16 cellular contexts compared by ENCODE assay signal in genomic region chr6:98828991-98829411, GRCh38.
DNase-seq lines count a peak whose midpoint lies in the region; ATAC-seq and TF ChIP-seq lines count a peak whose summit lies in the region.
"Had no signal": no experiment of that assay in that cellular context is flagged by ENCODE, and none has a peak within 500 bp of the region (broad histone marks: within the 10 kb centered on the region; RNA-seq: fewer than 3 reads in every experiment).

No MANE protein-coding gene starts in this region.

- H3K9me3 ChIP-seq in iPS-20b (ENCODE audit: insufficient read depth, low read depth, low read length) (peaks cover 5% of the 10 kb centered on the region; the same call in 1 of the 2 replicates), WERI-Rb-1 (ENCODE audit: severe bottlenecking) (no peaks in the 10 kb centered on the region)
- H3K9me3 ChIP-seq: right atrium auricular region, SK-N-SH had no signal

- H3K27ac ChIP-seq in iPS-20b (ENCODE audit: low read length) (no peak overlapping the region), WERI-Rb-1 (no peak overlapping the region)
- H3K27ac ChIP-seq: right atrium auricular region had no signal

- H3K9ac ChIP-seq in iPS-20b (ENCODE audit: low read depth, low read length): no peak overlapping the region
- H3K9ac ChIP-seq: SK-N-SH had no signal

- H3K27me3 ChIP-seq in iPS-20b (ENCODE audit: insufficient read depth, low read length) (peaks cover 100% of the 10 kb centered on the region), WERI-Rb-1 (ENCODE audit: insufficient read depth, low read depth, severe bottlenecking) (peaks cover 96% of the 10 kb centered on the region)

- peaks cover 16% of the 10 kb centered on the region for H3K4me1 ChIP-seq in iPS-20b (ENCODE audit: insufficient read depth, low read length)

- ATAC-seq in HG03097 (IDR thresholded peaks at IDR 0.05; ENCODE audit: low FRiP score, unreplicated experiment) (no peak), HG02610 (IDR thresholded peaks at IDR 0.05; ENCODE audit: unreplicated experiment) (no peak)
- ATAC-seq: stimulated activated memory B cell treated with anti-CD40 and anti-IgM and Interleukin-4, amounts not matched to agents 10 μg/mL and 1 μg/mL and 100 μg/mL, for 72 hours had no signal

- DNase-seq in DMS53 treated with DMSO at 0.1 percent for 48 hours (lab: John Stamatoyannopoulos, UW; ENCODE audit: unreplicated experiment) (peak; percentile 67), NCI-H187 (lab: John Stamatoyannopoulos, UW) (peak; percentile 72 to 86), SHP77 treated with DMSO at 0.1 percent for 48 hours (lab: John Stamatoyannopoulos, UW) (peak; percentile 83), middle frontal gyrus (ENCODE audit: extremely low spot score, low spot score) (no peak), WERI-Rb-1 (no peak)
- DNase-seq: amniotic stem cell; dermis blood vessel endothelial cell; DMS79; kidney; SK-N-SH; stimulated activated CD4-positive, alpha-beta T cell treated with anti-CD3 and anti-CD28 coated beads, Interleukin-4, amount 100 ng/mL, for 1 hour had no signal

- no peaks in the 10 kb centered on the region for H3K36me3 ChIP-seq in iPS-20b (ENCODE audit: insufficient read depth, low read depth, low read length)
- no peaks in the 10 kb centered on the region for H3K36me3 ChIP-seq in WERI-Rb-1
- H3K36me3 ChIP-seq: right atrium auricular region had no signal

- H3K4me3 ChIP-seq in iPS-20b (ENCODE audit: low read length): peak overlapping the region; percentile 23; the same call in 1 of the 2 replicates
- H3K4me3 ChIP-seq in WERI-Rb-1 (ENCODE audit: low read depth, low read length): no peak overlapping the region
- H3K4me3 ChIP-seq: right atrium auricular region had no signal

- TF ChIP-seq CTCF in WERI-Rb-1 (IDR thresholded peaks at IDR 0.05; ENCODE audit: low read depth, low read length): no peak

Comparison
In these comparisons a context has a peak if more than half of its experiments do, and no peak if none do; other contexts are left out.
1. DNase-seq: peak in DMS53 treated with DMSO at 0.1 percent for 48 hours (single experiment), NCI-H187 (2 of 2) and SHP77 treated with DMSO at 0.1 percent for 48 hours (single experiment); none in middle frontal gyrus (single experiment) and WERI-Rb-1 (single experiment).